Comparison of ENCODE assay signal across 9 cellular contexts in genomic region chrX:107777536-107777832, GRCh38. TPM values are rescaled to one million over a fixed set of nuclear protein-coding genes. Genes with fewer than 3 reads are reported as not detected.
DNase-seq lines count a peak whose midpoint lies in the region; ATAC-seq and TF ChIP-seq lines count a peak whose summit lies in the region.
"Had no signal": no experiment of that assay in that cellular context is flagged by ENCODE, and none has a peak within 500 bp of the region (broad histone marks: within the 10 kb centered on the region; RNA-seq: fewer than 3 reads in every experiment).

NCBP2L (plus strand) TSS chrX:107777733; CDS start chrX:107794221, 16,488 bp downstream.

- no peak for ATAC-seq in CD4-positive, CD25-positive, alpha-beta regulatory T cell (ENCODE audit: low read depth in 2 of 2)
- ATAC-seq in PC-3: no peak
- ATAC-seq in esophagus mucosa: no peak

- H4K20me1 ChIP-seq in PC-3 (ENCODE audit: low read length): no peaks in the 10 kb centered on the region

- H3K27ac ChIP-seq in CD4-positive, CD25-positive, alpha-beta regulatory T cell (ENCODE audit: insufficient read depth, low read length, poor library complexity, severe bottlenecking): peak within 1 kb of the TSS; percentile 61
- H3K27ac ChIP-seq in PC-3 (ENCODE audit: low read length) (no peak within 1 kb of the TSS), ovary (peak within 1 kb of the TSS; percentile 72 to 78)

- POLR2A ChIA-PET in PC-3 (lab: Charles Lee; ENCODE audit: unreplicated experiment): no interaction called here

- no peak for DNase-seq in CD4-positive, CD25-positive, alpha-beta regulatory T cell
- DNase-seq in PC-3: no peak
- no peak for DNase-seq in endothelial cell (ENCODE audit: low spot score)
- DNase-seq in ovary: no peak
- DNase-seq in NCI-H1092 (lab: John Stamatoyannopoulos, UW): no peak
- DNase-seq in NAMALWA (ENCODE audit: low spot score): no peak
- DNase-seq in COLO668 (lab: John Stamatoyannopoulos, UW; ENCODE audit: unreplicated experiment): no peak

- no peak within 1 kb of the TSS for H3K9ac ChIP-seq in PC-3 (ENCODE audit: low read length)

- no peaks in the 10 kb centered on the region for H3K36me3 ChIP-seq in CD4-positive, CD25-positive, alpha-beta regulatory T cell (ENCODE audit: control insufficient read depth, insufficient read depth, low read length)
- H3K36me3 ChIP-seq in PC-3 (ENCODE audit: low read depth, low read length) (no peaks in the 10 kb centered on the region), ovary (no peaks in the 10 kb centered on the region)

- no peaks in the 10 kb centered on the region for H3K79me2 ChIP-seq in PC-3 (ENCODE audit: low read length)

- no peaks in the 10 kb centered on the region for H3K36me3 Mint-ChIP-seq in CD4-positive, CD25-positive, alpha-beta regulatory T cell
- H3K36me3 Mint-ChIP-seq in endothelial cell (ENCODE audit: low read depth, unreplicated experiment): no peaks in the 10 kb centered on the region

- H3K4me1 ChIP-seq in CD4-positive, CD25-positive, alpha-beta regulatory T cell (ENCODE audit: control insufficient read depth, insufficient read depth, low read length, poor library complexity, severe bottlenecking): peaks cover 13% of the 10 kb centered on the region
- H3K4me1 ChIP-seq in PC-3 (ENCODE audit: insufficient read depth, low read length): peaks cover 10% of the 10 kb centered on the region
- no peaks in the 10 kb centered on the region for H3K4me1 ChIP-seq in ovary (ENCODE audit: insufficient read depth)

- peak within 1 kb of the TSS; percentile 95 for H3K4me2 ChIP-seq in PC-3 (ENCODE audit: low read length)

- H3K4me1 Mint-ChIP-seq in CD4-positive, CD25-positive, alpha-beta regulatory T cell: peaks cover 0 to 23% (median 5%) of the 10 kb centered on the region in 4 donors
- peaks cover 6% of the 10 kb centered on the region for H3K4me1 Mint-ChIP-seq in endothelial cell (ENCODE audit: unreplicated experiment)

- no peak for TF ChIP-seq EP300 in ovary (IDR thresholded peaks at IDR 0.05)

- H3K4me3 Mint-ChIP-seq in CD4-positive, CD25-positive, alpha-beta regulatory T cell: peak within 1 kb of the TSS; percentile 85 to 99 (median 92)
- peak within 1 kb of the TSS; percentile 85 for H3K4me3 Mint-ChIP-seq in endothelial cell (ENCODE audit: unreplicated experiment)

- H2AFZ ChIP-seq in PC-3 (ENCODE audit: low read length): peak within 1 kb of the TSS; percentile 84

- H3K27me3 Mint-ChIP-seq in CD4-positive, CD25-positive, alpha-beta regulatory T cell: peaks cover 10% of the 10 kb centered on the region
- peaks cover 1% of the 10 kb centered on the region for H3K27me3 Mint-ChIP-seq in endothelial cell (ENCODE audit: unreplicated experiment)

- intact Hi-C loops in PC-3 (cut with micrococcal nuclease): loop anchor here (1.0 to 5.0 kb wide), 6 partner anchors 104 to 750 kb away; no protein-coding TSS in a partner anchor
- intact Hi-C loops in ovary (cut with DNase I): loop anchor here (2.0 to 10.0 kb wide), 6 partner anchors 60 to 120 kb away; no protein-coding TSS in a partner anchor

- H3K4me3 ChIP-seq in CD4-positive, CD25-positive, alpha-beta regulatory T cell (ENCODE audit: low read depth, low read length): peak within 1 kb of the TSS; percentile 84
- H3K4me3 ChIP-seq in PC-3 (ENCODE audit: low read length): peak within 1 kb of the TSS; percentile 77
- peak within 1 kb of the TSS; percentile 59 for H3K4me3 ChIP-seq in ovary

- H3K9me3 ChIP-seq in CD4-positive, CD25-positive, alpha-beta regulatory T cell (ENCODE audit: control insufficient read depth in 2 of 2, low read length in 2 of 2): no peaks in the 10 kb centered on the region
- no peaks in the 10 kb centered on the region for H3K9me3 ChIP-seq in PC-3 (ENCODE audit: low read length)
- no peaks in the 10 kb centered on the region for H3K9me3 ChIP-seq in ovary

- H3F3A ChIP-seq in PC-3 (ENCODE audit: low read length, unreplicated experiment): no peaks in the 10 kb centered on the region

- H3K9me2 ChIP-seq in PC-3 (replicated peaks; ENCODE audit: low read length): no peaks in the 10 kb centered on the region

- CTCF ChIA-PET in PC-3 (lab: Charles Lee): interaction anchor here (0.6 to 3.0 kb wide), 9 partner anchors 45 to 454 kb away, joined by 3 to 27 read pairs (median 3); no protein-coding TSS in a partner anchor

- H3K27me3 ChIP-seq in CD4-positive, CD25-positive, alpha-beta regulatory T cell (ENCODE audit: control insufficient read depth, insufficient read depth, low read length): no peaks in the 10 kb centered on the region
- H3K27me3 ChIP-seq in PC-3 (ENCODE audit: low read length) (no peaks in the 10 kb centered on the region), ovary (no peaks in the 10 kb centered on the region)

- WGBS in ovary, 3 donors: 46 to 54% (median 52%) methylated on average over 6 of the region's 6 CpGs

- no peaks in the 10 kb centered on the region for H3K9me3 Mint-ChIP-seq in CD4-positive, CD25-positive, alpha-beta regulatory T cell
- H3K9me3 Mint-ChIP-seq in endothelial cell (ENCODE audit: unreplicated experiment): no peaks in the 10 kb centered on the region

- no peak for TF ChIP-seq POLR2A in ovary (IDR thresholded peaks at IDR 0.05)

- TF ChIP-seq CTCF in PC-3 (conservative IDR thresholded peaks at IDR 0.05; ENCODE audit: low read depth, low read length) (no peak), endothelial cell (IDR thresholded peaks at IDR 0.05; ENCODE audit: unreplicated experiment) (no peak), ovary (IDR thresholded peaks at IDR 0.05) (no peak)

- peak within 1 kb of the TSS; percentile 62 to 97 (median 85) for H3K27ac Mint-ChIP-seq in CD4-positive, CD25-positive, alpha-beta regulatory T cell
- no peak within 1 kb of the TSS for H3K27ac Mint-ChIP-seq in endothelial cell (ENCODE audit: unreplicated experiment)

- BruUV-seq in PC-3 (replicated peaks; lab: Mats Ljungman, UMichigan): no TSS peak

RNA-seq across cellular contexts. Expression of gene NCBP2L, which starts in this region (rescaled TPM):
- not detected for total RNA-seq in CD4-positive, CD25-positive, alpha-beta regulatory T cell
- polyA plus RNA-seq in CD4-positive, CD25-positive, alpha-beta regulatory T cell: not detected
- total RNA-seq in PC-3 (2014; rRNA removed) (not detected in 2 replicates), endothelial cell (ENCODE audit: unreplicated experiment) (not detected), ovary (1 to 10 TPM in 2 of 7 donors, under 1 TPM in 4, not detected in 1; 0.28 to 1.6 (median 0.72) TPM), esophagus mucosa (not detected)
- under 1 TPM; 0.20 to 0.35 TPM for polyA plus RNA-seq in ovary
- total RNA-seq: SK-MEL-5 had no signal
